2 cellular contexts compared by ENCODE assay signal in genomic region chr6:157326979-157327378, GRCh38.
TF ChIP-seq lines count a peak whose summit lies in the region.

No MANE protein-coding gene starts in this region.

TF ChIP-seq in SK-N-SH, 30 proteins besides CTCF, POLR2A, EP300 and RAD21:
- TF ChIP-seq IRF3 (IDR thresholded peaks at IDR 0.05; ENCODE audit: low read depth, low read length) (no peak), GABPA (IDR thresholded peaks at IDR 0.05; ENCODE audit: low read depth) (no peak), NRF1 (IDR thresholded peaks at IDR 0.05; ENCODE audit: low read depth, low read length) (no peak), MEF2A (IDR thresholded peaks at IDR 0.05; ENCODE audit: borderline replicate concordance, low read depth) (no peak), MAX (IDR thresholded peaks at IDR 0.05; ENCODE audit: low read depth) (no peak), SMC3 (IDR thresholded peaks at IDR 0.05; ENCODE audit: low read depth, low read length) (no peak), FOXJ3 (CRISPR knock-in tag; IDR thresholded peaks at IDR 0.05) (no peak), ZBTB33 (IDR thresholded peaks at IDR 0.05; ENCODE audit: borderline replicate concordance, low read depth) (no peak), FOXM1 (IDR thresholded peaks at IDR 0.05; ENCODE audit: low read depth) (no peak), SIN3A (IDR thresholded peaks at IDR 0.05; ENCODE audit: borderline replicate concordance, low read depth, low read length) (no peak)

TF ChIP-seq in SK-N-SH treated with all-trans-retinoic acid at 6 μM for 48 hours, 23 proteins besides CTCF, POLR2A, EP300 and RAD21 (continued from another document):
- no peak for TF ChIP-seq TSHZ2 (CRISPR knock-in tag; IDR thresholded peaks at IDR 0.05)
- TF ChIP-seq ZC3H10 (CRISPR knock-in tag; IDR thresholded peaks at IDR 0.05) = no peak
- no peak for TF ChIP-seq ARNTL (CRISPR knock-in tag; IDR thresholded peaks at IDR 0.05; ENCODE audit: borderline replicate concordance, low read depth)
- no peak for TF ChIP-seq ZNF565 (CRISPR knock-in tag; conservative IDR thresholded peaks at IDR 0.05; ENCODE audit: low read depth)
- TF ChIP-seq SNAI2 (CRISPR knock-in tag; IDR thresholded peaks at IDR 0.05) = no peak
- TF ChIP-seq ISL1 (CRISPR knock-in tag; IDR thresholded peaks at IDR 0.05) = no peak
- TF ChIP-seq CSRNP3 (CRISPR knock-in tag; IDR thresholded peaks at IDR 0.05) = no peak
- TF ChIP-seq CSDC2 (CRISPR knock-in tag; IDR thresholded peaks at IDR 0.05) = no peak
- TF ChIP-seq BACH2 (CRISPR knock-in tag; IDR thresholded peaks at IDR 0.05; ENCODE audit: borderline replicate concordance) = no peak
- no peak for TF ChIP-seq PATZ1 (CRISPR knock-in tag; IDR thresholded peaks at IDR 0.05; ENCODE audit: borderline replicate concordance)
